In genomic region chr7:151519045-151519764, GRCh38 we compare ENCODE assay signal across 8 cellular contexts. TPM values are rescaled to one million over a fixed set of nuclear protein-coding genes. Genes with fewer than 3 reads are reported as not detected.
A peak's percentile ranks its signal among the peaks of the same experiment; 100 is the strongest.
DNase-seq lines count a peak whose midpoint lies in the region; ATAC-seq and TF ChIP-seq lines count a peak whose summit lies in the region.
"Not testable (repeated sequence)": the region's sequence is repeated elsewhere in the genome, so short reads cannot be mapped to it uniquely, and the experiment has no call there.

No MANE protein-coding gene starts in this region.

- not testable (repeated sequence) for H3K9me3 Mint-ChIP-seq in activated T-helper 17 cell treated with anti-CD3 and anti-CD28 coated beads, Interleukin-2, amount 50 U/mL, for 72 hours

- POLR2A ChIA-PET in RWPE1 (lab: Yijun Ruan, JAX; ENCODE audit: low non-redundant PET), result not testable (repeated sequence)

- peak overlapping the region; percentile 99 for H3K27ac ChIP-seq in RWPE1

- peak; percentile 43 for TF ChIP-seq CTCF in RWPE1 (conservative IDR thresholded peaks at IDR 0.05; ENCODE audit: low read depth)

- H3K36me3 Mint-ChIP-seq in activated T-helper 17 cell treated with anti-CD3 and anti-CD28 coated beads, Interleukin-2, amount 50 U/mL, for 72 hours (ENCODE audit: low read depth), result peaks cover 32% of the 10 kb centered on the region

- DNase-seq in C1 segment of cervical spinal cord (lab: John Stamatoyannopoulos, UW) (peak in 9 of 14 donors; percentile 12 to 66 (median 41)), mucosa of gallbladder (ENCODE audit: low spot score) (peak; percentile 65)
- not testable (repeated sequence) for DNase-seq in RWPE1 (ENCODE audit: low spot score)
- peak; percentile 31 for DNase-seq in stimulated activated CD8-positive, alpha-beta memory T cell treated with anti-CD3 and anti-CD28 coated beads, Interleukin-12 subunit alpha, Interleukin-12 subunit beta, amount 100 ng/mL, for 1 hour (ENCODE audit: low read depth)

- H3K27ac Mint-ChIP-seq in activated T-helper 17 cell treated with anti-CD3 and anti-CD28 coated beads, Interleukin-2, amount 50 U/mL, for 72 hours, result peak overlapping the region; percentile 96

- H3K27me3 Mint-ChIP-seq in activated T-helper 17 cell treated with anti-CD3 and anti-CD28 coated beads, Interleukin-2, amount 50 U/mL, for 72 hours, result not testable (repeated sequence)

- peaks cover 29% of the 10 kb centered on the region for H3K4me1 Mint-ChIP-seq in activated T-helper 17 cell treated with anti-CD3 and anti-CD28 coated beads, Interleukin-2, amount 50 U/mL, for 72 hours

- ATAC-seq in GM19438 (IDR thresholded peaks at IDR 0.05; ENCODE audit: low read depth, unreplicated experiment) (peak; percentile 49), HG03280 (IDR thresholded peaks at IDR 0.05; ENCODE audit: unreplicated experiment) (peak; percentile 52), esophagus mucosa (peak; percentile 83)
- ATAC-seq in activated T-helper 17 cell treated with anti-CD3 and anti-CD28 coated beads, Interleukin-2, amount 50 U/mL, for 72 hours (replicated peaks), result peak; percentile 69

- peak overlapping the region; percentile 89 for H3K4me3 Mint-ChIP-seq in activated T-helper 17 cell treated with anti-CD3 and anti-CD28 coated beads, Interleukin-2, amount 50 U/mL, for 72 hours

- CTCF ChIA-PET in RWPE1 (lab: Yijun Ruan, JAX), result interaction anchor here (0.6 kb wide), 1 partner anchor 204 kb away, joined by 4 read pairs; no protein-coding TSS in a partner anchor

RNA-seq across cellular contexts. Expression of gene RHEB, which starts 0.5 kb away (rescaled TPM):
- total RNA-seq in activated T-helper 17 cell treated with anti-CD3 and anti-CD28 coated beads, Interleukin-2, amount 50 U/mL, for 72 hours, result 10 to 100 TPM; 37.3 to 55.5 TPM
- total RNA-seq in esophagus mucosa, result 48.4 TPM
- total RNA-seq in mucosa of gallbladder, result 75.2 TPM
